1 cellular context compared by ENCODE assay signal in the genomic region with DNA sequence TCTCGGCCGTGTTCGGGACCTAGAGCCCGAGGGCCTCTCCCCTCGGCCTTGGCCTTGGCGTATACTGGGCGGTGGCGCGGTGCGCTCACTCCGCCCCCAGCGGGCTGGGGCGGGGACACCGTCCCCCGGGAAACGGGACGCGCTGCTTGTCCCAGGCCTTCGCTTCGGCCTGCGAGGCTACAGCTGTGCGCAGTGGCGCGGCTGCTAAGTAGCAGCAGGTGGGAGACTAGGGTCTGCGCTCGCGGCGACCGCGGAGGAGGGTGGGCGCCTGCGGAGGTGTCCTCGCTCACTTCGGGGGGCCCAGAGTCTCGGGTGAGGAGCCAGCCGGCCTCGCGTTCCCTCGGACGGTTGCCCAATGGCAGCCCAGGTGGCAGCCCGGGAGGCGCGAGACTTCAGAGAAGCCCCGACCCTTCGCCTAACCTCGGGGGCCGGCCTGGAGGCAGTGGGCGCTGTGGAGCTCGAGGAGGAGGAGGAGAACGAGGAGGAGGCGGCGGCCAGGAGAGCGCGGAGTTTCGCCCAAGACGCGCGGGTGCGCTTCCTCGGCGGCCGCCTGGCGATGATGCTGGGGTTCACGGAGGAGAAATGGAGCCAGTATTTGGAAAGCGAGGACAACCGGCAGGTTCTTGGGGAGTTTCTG.
TF ChIP-seq lines count a peak whose summit lies in the region.

A gene with protein sequence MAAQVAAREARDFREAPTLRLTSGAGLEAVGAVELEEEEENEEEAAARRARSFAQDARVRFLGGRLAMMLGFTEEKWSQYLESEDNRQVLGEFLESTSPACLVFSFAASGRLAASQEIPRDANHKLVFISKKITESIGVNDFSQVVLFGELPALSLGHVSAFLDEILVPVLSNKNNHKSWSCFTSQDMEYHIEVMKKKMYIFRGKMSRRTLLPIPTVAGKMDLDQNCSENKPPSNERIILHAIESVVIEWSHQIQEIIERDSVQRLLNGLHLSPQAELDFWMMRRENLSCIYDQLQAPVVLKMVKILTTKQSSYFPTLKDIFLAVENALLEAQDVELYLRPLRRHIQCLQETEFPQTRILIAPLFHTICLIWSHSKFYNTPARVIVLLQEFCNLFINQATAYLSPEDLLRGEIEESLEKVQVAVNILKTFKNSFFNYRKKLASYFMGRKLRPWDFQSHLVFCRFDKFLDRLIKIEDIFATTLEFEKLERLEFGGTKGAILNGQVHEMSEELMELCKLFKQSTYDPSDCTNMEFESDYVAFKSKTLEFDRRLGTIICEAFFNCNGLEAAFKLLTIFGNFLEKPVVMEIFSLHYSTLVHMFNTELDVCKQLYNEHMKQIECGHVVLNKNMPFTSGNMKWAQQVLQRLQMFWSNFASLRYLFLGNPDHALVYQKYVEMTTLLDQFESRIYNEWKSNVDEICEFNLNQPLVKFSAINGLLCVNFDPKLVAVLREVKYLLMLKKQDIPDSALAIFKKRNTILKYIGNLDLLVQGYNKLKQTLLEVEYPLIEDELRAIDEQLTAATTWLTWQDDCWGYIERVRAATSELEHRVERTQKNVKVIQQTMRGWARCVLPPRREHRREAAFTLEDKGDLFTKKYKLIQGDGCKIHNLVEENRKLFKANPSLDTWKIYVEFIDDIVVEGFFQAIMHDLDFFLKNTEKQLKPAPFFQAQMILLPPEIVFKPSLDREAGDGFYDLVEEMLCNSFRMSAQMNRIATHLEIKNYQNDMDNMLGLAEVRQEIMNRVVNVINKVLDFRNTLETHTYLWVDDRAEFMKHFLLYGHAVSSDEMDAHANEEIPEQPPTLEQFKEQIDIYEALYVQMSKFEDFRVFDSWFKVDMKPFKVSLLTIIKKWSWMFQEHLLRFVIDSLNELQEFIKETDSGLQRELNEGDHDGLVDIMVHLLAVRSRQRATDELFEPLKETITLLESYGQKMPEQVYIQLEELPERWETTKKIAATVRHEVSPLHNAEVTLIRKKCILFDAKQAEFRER (N-terminal part only) (plus strand): TSS at position 149 of the 637 bp plus-strand sequence. CDS start 207 bp downstream, at position 356.

TF ChIP-seq in H1, 55 proteins besides CTCF, POLR2A, EP300 and RAD21:
- no peak for TF ChIP-seq BRCA1 (IDR thresholded peaks at IDR 0.05; ENCODE audit: low read depth, low read length)
- TF ChIP-seq CEBPB (IDR thresholded peaks at IDR 0.05; ENCODE audit: low read depth, low read length) = 0 out of 2 replicates have a peak, but pooled peaks have one; percentile 24
- peak; percentile 41 for TF ChIP-seq TBP (IDR thresholded peaks at IDR 0.05; ENCODE audit: low read depth, low read length)
- TF ChIP-seq CTBP2 (IDR thresholded peaks at IDR 0.05; ENCODE audit: borderline replicate concordance, insufficient read depth, insufficient read length, low read length) = no peak
- TF ChIP-seq SIN3A (conservative IDR thresholded peaks at IDR 0.05 in 1 of 2, IDR thresholded peaks at IDR 0.05 in 1 of 2; ENCODE audit: low read depth in 1 of 2, low read length in 2 of 2) = peak; percentile 75 to 97; a peak in 3 of 4 replicates
- TF ChIP-seq POLR2AphosphoS5 (IDR thresholded peaks at IDR 0.05; ENCODE audit: low read depth, low read length) = peak; percentile 33; the same call in 1 of the 2 replicates
- no peak for TF ChIP-seq SIX5 (IDR thresholded peaks at IDR 0.05; ENCODE audit: low read depth, low read length)
- TF ChIP-seq JUND (IDR thresholded peaks at IDR 0.05; ENCODE audit: low read length) = no peak
- no peak for TF ChIP-seq SP2 (IDR thresholded peaks at IDR 0.05; ENCODE audit: low read length)
- TF ChIP-seq ASH2L (IDR thresholded peaks at IDR 0.05; ENCODE audit: low read length) = peak; percentile 94
- TF ChIP-seq CHD2 (IDR thresholded peaks at IDR 0.05; ENCODE audit: low read length) = peak; percentile 68
- peak; percentile 62 for TF ChIP-seq TAF1 (IDR thresholded peaks at IDR 0.05; ENCODE audit: low read depth, low read length)
- TF ChIP-seq KDM4A (IDR thresholded peaks at IDR 0.05; ENCODE audit: low read depth, low read length, severe bottlenecking) = peak; percentile 71
- TF ChIP-seq CREB1 (IDR thresholded peaks at IDR 0.05) = no peak
- TF ChIP-seq CBX5 (IDR thresholded peaks at IDR 0.05; ENCODE audit: low read depth, low read length) = no peak
- no peak for TF ChIP-seq GABPA (IDR thresholded peaks at IDR 0.05; ENCODE audit: borderline replicate concordance, insufficient read depth, low read length)
- no peak for TF ChIP-seq TCF12 (IDR thresholded peaks at IDR 0.05; ENCODE audit: low read depth, low read length)
- TF ChIP-seq TAF7 (optimal IDR thresholded peaks at IDR 0.05; ENCODE audit: borderline replicate concordance, low read depth, low read length) = no peak
- TF ChIP-seq SRF (IDR thresholded peaks at IDR 0.05; ENCODE audit: low read depth, low read length) = no peak
- no peak for TF ChIP-seq SIRT6 (IDR thresholded peaks at IDR 0.05; ENCODE audit: low read length)
- peak; percentile 42; the same call in 1 of the 2 replicates for TF ChIP-seq SUZ12 (IDR thresholded peaks at IDR 0.05; ENCODE audit: low read length)
- TF ChIP-seq, protein P1, sequence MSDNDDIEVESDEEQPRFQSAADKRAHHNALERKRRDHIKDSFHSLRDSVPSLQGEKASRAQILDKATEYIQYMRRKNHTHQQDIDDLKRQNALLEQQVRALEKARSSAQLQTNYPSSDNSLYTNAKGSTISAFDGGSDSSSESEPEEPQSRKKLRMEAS (IDR thresholded peaks at IDR 0.05) = peak; percentile 62; the same call in 1 of the 2 replicates
- 0 out of 2 replicates have a peak, but pooled peaks have one; percentile 71 for TF ChIP-seq RBBP5 (IDR thresholded peaks at IDR 0.05; ENCODE audit: borderline replicate concordance, low read depth, low read length)
- no peak for TF ChIP-seq SAP30 (IDR thresholded peaks at IDR 0.05; ENCODE audit: insufficient read depth, insufficient replicate concordance, low read length)
- TF ChIP-seq NANOG (IDR thresholded peaks at IDR 0.05; ENCODE audit: insufficient read depth, low read depth, low read length, poor library complexity, severe bottlenecking) = no peak
- TF ChIP-seq SP1 (IDR thresholded peaks at IDR 0.05; ENCODE audit: low read depth, low read length) = 0 out of 2 replicates have a peak, but pooled peaks have one; percentile 15
- TF ChIP-seq PHF8 (conservative IDR thresholded peaks at IDR 0.05; ENCODE audit: low read depth, low read length) = peak; percentile 46; the same call in 1 of the 2 replicates
- TF ChIP-seq HDAC2 (IDR thresholded peaks at IDR 0.05; ENCODE audit: borderline replicate concordance in 1 of 2, low read depth in 2 of 2, low read length in 2 of 2) = peak in 1 of 2 experiments; percentile 38; a peak in 2 of 4 replicates
